In genomic region chr10:110311357-110311949, GRCh38 we compare ENCODE assay signal across 8 cellular contexts. TPM values are rescaled to one million over a fixed set of nuclear protein-coding genes. Genes with fewer than 3 reads are reported as not detected.
DNase-seq lines count a peak whose midpoint lies in the region; ATAC-seq, FAIRE-seq and TF ChIP-seq lines count a peak whose summit lies in the region.

No MANE protein-coding gene starts in this region.

- no peaks in the 10 kb centered on the region for H3K36me3 ChIP-seq in body of pancreas (replicated peaks in 1 of 2; ENCODE audit: insufficient read depth in 1 of 2, low read depth in 2 of 2)
- no peaks in the 10 kb centered on the region for H3K36me3 ChIP-seq in kidney (ENCODE audit: control insufficient read depth in 1 of 2, insufficient read depth in 2 of 2, low read length in 2 of 2)

- H3K27me3 ChIP-seq in body of pancreas: no peaks in the 10 kb centered on the region

- CTCF ChIA-PET in RWPE1 (lab: Yijun Ruan, JAX): interaction anchor here (1.0 to 1.6 kb wide), 5 partner anchors 23 to 240 kb away, joined by 3 to 7 read pairs (median 3); no protein-coding TSS in a partner anchor

- ATAC-seq in body of pancreas (peak; percentile 86), GM18520 (IDR thresholded peaks at IDR 0.05; ENCODE audit: unreplicated experiment) (no peak)
- ATAC-seq in stimulated activated effector memory CD8-positive, alpha-beta T cell treated with anti-CD3 and anti-CD28 coated beads, Interleukin-12 subunit alpha, Interleukin-12 subunit beta, amount 100 ng/mL, for 72 hours: peak; percentile 61

- H3K4me1 ChIP-seq in body of pancreas (no peaks in the 10 kb centered on the region), kidney (ENCODE audit: control insufficient read depth in 1 of 2, insufficient read depth in 1 of 2, low read depth in 1 of 2, low read length in 2 of 2) (no peaks in the 10 kb centered on the region)

- peak; percentile 68 for TF ChIP-seq CTCF in RWPE1 (conservative IDR thresholded peaks at IDR 0.05; ENCODE audit: low read depth)
- peak; percentile 30 to 81 (median 73) for TF ChIP-seq CTCF in body of pancreas (IDR thresholded peaks at IDR 0.05)
- TF ChIP-seq CTCF in kidney (IDR thresholded peaks at IDR 0.05; ENCODE audit: borderline replicate concordance, extremely low read depth, insufficient read depth): peak; percentile 68

- peak; percentile 54 for FAIRE-seq in kidney (lab: Jason Lieb, UNC)

- H3K4me3 Mint-ChIP-seq in stimulated activated effector memory CD8-positive, alpha-beta T cell treated with anti-CD3 and anti-CD28 coated beads, Interleukin-12 subunit alpha, Interleukin-12 subunit beta, amount 100 ng/mL, for 72 hours: no peak overlapping the region

- no peaks in the 10 kb centered on the region for H3K9me3 ChIP-seq in body of pancreas
- no peaks in the 10 kb centered on the region for H3K9me3 ChIP-seq in kidney (ENCODE audit: control insufficient read depth in 1 of 2, low read length in 2 of 2)

- TF ChIP-seq EP300 in Ishikawa (IDR thresholded peaks at IDR 0.05; ENCODE audit: borderline replicate concordance): no peak

- peak overlapping the region; percentile 17 for H3K27ac Mint-ChIP-seq in stimulated activated effector memory CD8-positive, alpha-beta T cell treated with anti-CD3 and anti-CD28 coated beads, Interleukin-12 subunit alpha, Interleukin-12 subunit beta, amount 100 ng/mL, for 72 hours

- H3K4me3 ChIP-seq in body of pancreas (no peak overlapping the region), kidney (ENCODE audit: low read length in 2 of 2) (no peak overlapping the region)

- H3K36me3 Mint-ChIP-seq in stimulated activated effector memory CD8-positive, alpha-beta T cell treated with anti-CD3 and anti-CD28 coated beads, Interleukin-12 subunit alpha, Interleukin-12 subunit beta, amount 100 ng/mL, for 72 hours: no peaks in the 10 kb centered on the region

- DNase-seq in stimulated activated CD4-positive, alpha-beta T cell treated with anti-CD3 and anti-CD28 coated beads, Interleukin-15, amount 100 ng/mL, for 24 hours: peak; percentile 56
- DNase-seq in stimulated activated CD4-positive, alpha-beta T cell treated with anti-CD3 and anti-CD28 coated beads, Interleukin-1b, Interleukin-23, amount 100 ng/mL, for 48 hours: no peak
- peak; percentile 70 for DNase-seq in RWPE1 (ENCODE audit: low spot score)
- peak; percentile 52 to 67 (median 62) for DNase-seq in body of pancreas
- DNase-seq in kidney: no peak
- no peak for DNase-seq in stimulated activated effector memory CD8-positive, alpha-beta T cell treated with anti-CD3 and anti-CD28 coated beads, Interleukin-12 subunit alpha, Interleukin-12 subunit beta, amount 100 ng/mL, for 72 hours (ENCODE audit: low spot score in 2 of 2)

- POLR2A ChIA-PET in RWPE1 (lab: Yijun Ruan, JAX; ENCODE audit: low non-redundant PET): no interaction called here

- H3K9ac ChIP-seq in kidney (ENCODE audit: low read length in 2 of 2): no peak overlapping the region

- no peak overlapping the region for H3K27ac ChIP-seq in RWPE1
- H3K27ac ChIP-seq in body of pancreas: no peak overlapping the region
- no peak overlapping the region for H3K27ac ChIP-seq in kidney (ENCODE audit: low read depth in 2 of 2, low read length in 2 of 2)

- no peak for TF ChIP-seq POLR2A in body of pancreas (IDR thresholded peaks at IDR 0.05)

- 0 to 5% methylated on average over 3 of the region's 3 CpGs for WGBS in body of pancreas, 2 donors

- H3K9me3 Mint-ChIP-seq in stimulated activated effector memory CD8-positive, alpha-beta T cell treated with anti-CD3 and anti-CD28 coated beads, Interleukin-12 subunit alpha, Interleukin-12 subunit beta, amount 100 ng/mL, for 72 hours: no peaks in the 10 kb centered on the region

- intact Hi-C loops in body of pancreas (cut with DNase I): no loop called here
- intact Hi-C loops in kidney (cut with DNase I): loop anchor here (5.0 kb wide), 1 partner anchor 236 kb away; no protein-coding TSS in a partner anchor

- peak; percentile 98 for TF ChIP-seq RAD21 in Ishikawa (IDR thresholded peaks at IDR 0.05; ENCODE audit: low read depth)

- H3K4me1 Mint-ChIP-seq in stimulated activated effector memory CD8-positive, alpha-beta T cell treated with anti-CD3 and anti-CD28 coated beads, Interleukin-12 subunit alpha, Interleukin-12 subunit beta, amount 100 ng/mL, for 72 hours: peaks cover 35% of the 10 kb centered on the region

TF ChIP-seq in Ishikawa, 13 proteins besides CTCF, POLR2A, EP300 and RAD21:
- TF ChIP-seq NFIC (IDR thresholded peaks at IDR 0.05) (0 out of 2 replicates have a peak, but pooled peaks have one; percentile 11), FOXM1 (IDR thresholded peaks at IDR 0.05; ENCODE audit: borderline replicate concordance, low read depth) (no peak)

RNA-seq across cellular contexts. Expression of gene SMNDC1, which starts 6.7 kb away (rescaled TPM):
- 1 to 10 TPM; 7.5 to 7.6 TPM for total RNA-seq in body of pancreas
- 28.6 TPM for total RNA-seq in kidney
- polyA plus RNA-seq in kidney (ENCODE audit: insufficient read depth, low read depth, low replicate concordance): 12.4 TPM

Comparison
In these comparisons a context has a peak if more than half of its experiments do, and no peak if none do; other contexts are left out.
1. DNase-seq: peak in stimulated activated CD4-positive, alpha-beta T cell treated with anti-CD3 and anti-CD28 coated beads, Interleukin-15, amount 100 ng/mL, for 24 hours (single experiment), RWPE1 (single experiment) and body of pancreas (4 of 4); none in stimulated activated CD4-positive, alpha-beta T cell treated with anti-CD3 and anti-CD28 coated beads, Interleukin-1b, Interleukin-23, amount 100 ng/mL, for 48 hours (single experiment), kidney (single experiment) and stimulated activated effector memory CD8-positive, alpha-beta T cell treated with anti-CD3 and anti-CD28 coated beads, Interleukin-12 subunit alpha, Interleukin-12 subunit beta, amount 100 ng/mL, for 72 hours (0 of 2).
2. Peak in every context shown above with its lines, with median percentiles within 50 percentile points of each other: CTCF ChIP-seq.